22 cellular contexts compared by ENCODE assay signal in genomic region chr14:97331058-97331457, GRCh38.
DNase-seq lines count a peak whose midpoint lies in the region; ATAC-seq, FAIRE-seq and TF ChIP-seq lines count a peak whose summit lies in the region.
"Had no signal": no experiment of that assay in that cellular context is flagged by ENCODE, and none has a peak within 500 bp of the region (broad histone marks: within the 10 kb centered on the region; RNA-seq: fewer than 3 reads in every experiment).

No MANE protein-coding gene starts in this region.

- H2AK5ac ChIP-seq in H1 (ENCODE audit: low read depth, low read length), result no peak overlapping the region

- H3K27ac ChIP-seq in H1 (ENCODE audit: low read depth, low read length), result no peak overlapping the region
- H3K27ac ChIP-seq in CD4-positive, alpha-beta T cell (ENCODE audit: low read depth, low read length), result no peak overlapping the region
- H3K27ac ChIP-seq: 22Rv1, SK-N-MC had no signal

- H3K4me1 Mint-ChIP-seq in T-helper 2 cell treated with Interferon-gamma antibody and Interleukin-4, amounts not matched to agents 5 μg/mL and 100 μg/mL, for 36 hours (ENCODE audit: low read depth), result peaks cover 25% of the 10 kb centered on the region
- peaks cover 26% of the 10 kb centered on the region for H3K4me1 Mint-ChIP-seq in activated naive CD8-positive, alpha-beta T cell treated with anti-CD3 and anti-CD28 coated beads, Interleukin-2, amount 10 ng/mL, durations not matched to agents 7 days and 5 days
- H3K4me1 Mint-ChIP-seq in activated naive CD8-positive, alpha-beta T cell treated with anti-CD3 and anti-CD28 coated beads, Interleukin-2, amount 50 U/mL, for 24 hours, result peaks cover 24% of the 10 kb centered on the region
- peaks cover 31% of the 10 kb centered on the region for H3K4me1 Mint-ChIP-seq in CD4-positive, alpha-beta T cell (ENCODE audit: low read depth)
- H3K4me1 Mint-ChIP-seq: CD14-positive monocyte had no signal

- H3K14ac ChIP-seq in H1 (ENCODE audit: insufficient read length), result no peak overlapping the region

- no peak overlapping the region for H2BK5ac ChIP-seq in H1 (ENCODE audit: low read depth, low read length)

- H4K91ac ChIP-seq in H1 (replicated peaks; ENCODE audit: insufficient read length, low read length), result no peak overlapping the region

- no peaks in the 10 kb centered on the region for H3K79me2 ChIP-seq in H1 (ENCODE audit: control insufficient read depth in 1 of 2, insufficient read depth in 2 of 2, low read length in 2 of 2)

- H2AFZ ChIP-seq in H1 (ENCODE audit: low read length), result peak overlapping the region; percentile 12; the same call in 1 of the 2 replicates

- no peak for TF ChIP-seq POLR2A in H1 (IDR thresholded peaks at IDR 0.05; ENCODE audit: control extremely low read depth in 1 of 2, low read depth in 2 of 2, low read length in 2 of 2)

- no peak overlapping the region for H3K4me3 Mint-ChIP-seq in T-helper 2 cell treated with Interferon-gamma antibody and Interleukin-4, amounts not matched to agents 5 μg/mL and 100 μg/mL, for 36 hours
- H3K4me3 Mint-ChIP-seq in activated naive CD8-positive, alpha-beta T cell treated with anti-CD3 and anti-CD28 coated beads, Interleukin-2, amount 10 ng/mL, durations not matched to agents 7 days and 5 days, result peak overlapping the region; percentile 18
- H3K4me3 Mint-ChIP-seq in activated naive CD8-positive, alpha-beta T cell treated with anti-CD3 and anti-CD28 coated beads, Interleukin-2, amount 50 U/mL, for 24 hours, result no peak overlapping the region
- no peak overlapping the region for H3K4me3 Mint-ChIP-seq in CD4-positive, alpha-beta T cell
- H3K4me3 Mint-ChIP-seq: CD14-positive monocyte had no signal

- no peak for DNase-seq in T-helper 2 cell treated with Interferon-gamma antibody and Interleukin-4, amounts not matched to agents 5 μg/mL and 100 μg/mL, for 36 hours (ENCODE audit: low spot score)
- DNase-seq in T-helper 2 cell (no peak), H1 (ENCODE audit: low read depth in 1 of 2, low spot score in 2 of 2) (no peak), dermis blood vessel endothelial cell (no peak)
- DNase-seq in activated naive CD8-positive, alpha-beta T cell treated with anti-CD3 and anti-CD28 coated beads, Interleukin-2, amount 10 ng/mL, durations not matched to agents 7 days and 5 days, result no peak
- DNase-seq in activated naive CD8-positive, alpha-beta T cell treated with anti-CD3 and anti-CD28 coated beads, Interleukin-2, amount 50 U/mL, for 24 hours, result no peak
- DNase-seq in CD4-positive, alpha-beta T cell, result no peak
- DNase-seq: AML-193, COR-L47, DMS 273 treated with DMSO at 0.1 percent for 48 hours, GF-D8, H7, KG1, MV-4-11, NCI-H187 treated with DMSO at 0.1 percent for 48 hours, NCI-H345, NCI-H524 treated with DMSO at 0.1 percent for 48 hours, SHP77 had no signal

- H3K4me3 ChIP-seq in H1 (ENCODE audit: extremely low read depth in 1 of 4, insufficient read depth in 2 of 4, low read depth in 3 of 4, low read length in 4 of 4), result no peak overlapping the region
- H3K4me3 ChIP-seq: SK-N-MC had no signal

- WGBS in H1 (ENCODE audit: extremely low coverage in 1 of 2, insufficient coverage in 1 of 2, insufficient read length in 1 of 2, insufficient replicate concordance in 2 of 2, low coverage in 1 of 2, low lambda C conversion rate in 2 of 2, missing lambda C conversion rate in 1 of 2), 2 experiments, result 87% methylated on average over 3 of the region's 3 CpGs; no CpG with 5 or more reads in 1 of the 2 experiments

- no peak overlapping the region for H3K4me2 ChIP-seq in H1 (ENCODE audit: insufficient read depth in 1 of 2, low read depth in 2 of 2, low read length in 2 of 2)

- POLR2A ChIA-PET in activated naive CD8-positive, alpha-beta T cell treated with anti-CD3 and anti-CD28 coated beads, Interleukin-2, amount 10 ng/mL, durations not matched to agents 7 days and 5 days (lab: Charles Lee), result interaction anchor here (0.9 kb wide), 1 partner anchor 12 kb away, joined by 3 read pairs; no protein-coding TSS in a partner anchor
- POLR2A ChIA-PET in H1 (lab: Charles Lee; ENCODE audit: partially characterized antibody), result no interaction called here
- POLR2A ChIA-PET in CD4-positive, alpha-beta T cell (lab: Charles Lee), result no interaction called here

- TF ChIP-seq RAD21 in H1 (IDR thresholded peaks at IDR 0.05 in 1 of 2, conservative IDR thresholded peaks at IDR 0.05 in 1 of 2; ENCODE audit: low read depth in 2 of 2, low read length in 2 of 2), result no peak

- H3K27me3 Mint-ChIP-seq in T-helper 2 cell treated with Interferon-gamma antibody and Interleukin-4, amounts not matched to agents 5 μg/mL and 100 μg/mL, for 36 hours (ENCODE audit: low read depth), result no peaks in the 10 kb centered on the region
- H3K27me3 Mint-ChIP-seq in activated naive CD8-positive, alpha-beta T cell treated with anti-CD3 and anti-CD28 coated beads, Interleukin-2, amount 10 ng/mL, durations not matched to agents 7 days and 5 days, result no peaks in the 10 kb centered on the region
- no peaks in the 10 kb centered on the region for H3K27me3 Mint-ChIP-seq in activated naive CD8-positive, alpha-beta T cell treated with anti-CD3 and anti-CD28 coated beads, Interleukin-2, amount 50 U/mL, for 24 hours
- no peaks in the 10 kb centered on the region for H3K27me3 Mint-ChIP-seq in CD4-positive, alpha-beta T cell

- no peak overlapping the region for H3K9ac ChIP-seq in H1 (replicated peaks in 1 of 4; ENCODE audit: extremely low read depth in 1 of 4, low read depth in 3 of 4, low read length in 3 of 4)

- H2BK20ac ChIP-seq in H1 (ENCODE audit: low read length), result no peak overlapping the region

- peak overlapping the region; percentile 52 for H3K27ac Mint-ChIP-seq in T-helper 2 cell treated with Interferon-gamma antibody and Interleukin-4, amounts not matched to agents 5 μg/mL and 100 μg/mL, for 36 hours
- H3K27ac Mint-ChIP-seq in activated naive CD8-positive, alpha-beta T cell treated with anti-CD3 and anti-CD28 coated beads, Interleukin-2, amount 10 ng/mL, durations not matched to agents 7 days and 5 days, result no peak overlapping the region
- H3K27ac Mint-ChIP-seq in activated naive CD8-positive, alpha-beta T cell treated with anti-CD3 and anti-CD28 coated beads, Interleukin-2, amount 50 U/mL, for 24 hours, result no peak overlapping the region
- no peak overlapping the region for H3K27ac Mint-ChIP-seq in CD4-positive, alpha-beta T cell
- H3K27ac Mint-ChIP-seq: CD14-positive monocyte had no signal

- CTCF ChIA-PET in H1 (lab: Charles Lee; ENCODE audit: partially characterized antibody), result interaction anchor here (0.7 kb wide), 1 partner anchor 717 kb away, joined by 3 read pairs; no protein-coding TSS in a partner anchor
- CTCF ChIA-PET in CD4-positive, alpha-beta T cell (lab: Charles Lee), result no interaction called here

- intact Hi-C loops in CD4-positive, alpha-beta T cell (cut with DNase I, micrococcal nuclease), result no loop called here

- ATAC-seq in activated naive CD8-positive, alpha-beta T cell treated with anti-CD3 and anti-CD28 coated beads, Interleukin-2, amount 10 ng/mL, durations not matched to agents 7 days and 5 days (ENCODE audit: low read depth), result no peak
- ATAC-seq in activated naive CD8-positive, alpha-beta T cell treated with anti-CD3 and anti-CD28 coated beads, Interleukin-2, amount 50 U/mL, for 24 hours, result no peak
- ATAC-seq in GM19463 (IDR thresholded peaks at IDR 0.05; ENCODE audit: unreplicated experiment), result no peak
- ATAC-seq in CD4-positive, alpha-beta T cell (ENCODE audit: poor library complexity), result no peak

- no peak overlapping the region for H4K5ac ChIP-seq in H1 (ENCODE audit: insufficient read length, low read depth, low read length)

- H4K20me1 ChIP-seq in H1 (replicated peaks in 1 of 2; ENCODE audit: control insufficient read depth in 1 of 2, insufficient read depth in 2 of 2, low read length in 2 of 2), result no peaks in the 10 kb centered on the region

- peaks cover 4% of the 10 kb centered on the region for H3K9me3 Mint-ChIP-seq in T-helper 2 cell treated with Interferon-gamma antibody and Interleukin-4, amounts not matched to agents 5 μg/mL and 100 μg/mL, for 36 hours
- H3K9me3 Mint-ChIP-seq in activated naive CD8-positive, alpha-beta T cell treated with anti-CD3 and anti-CD28 coated beads, Interleukin-2, amount 10 ng/mL, durations not matched to agents 7 days and 5 days, result peaks cover 3% of the 10 kb centered on the region
- no peaks in the 10 kb centered on the region for H3K9me3 Mint-ChIP-seq in activated naive CD8-positive, alpha-beta T cell treated with anti-CD3 and anti-CD28 coated beads, Interleukin-2, amount 50 U/mL, for 24 hours
- no peaks in the 10 kb centered on the region for H3K9me3 Mint-ChIP-seq in CD4-positive, alpha-beta T cell

- TF ChIP-seq CTCF in H1 (IDR thresholded peaks at IDR 0.05; ENCODE audit: control extremely low read depth in 1 of 3, insufficient read depth in 1 of 3, low read depth in 1 of 3, low read length in 3 of 3), result no peak
- TF ChIP-seq CTCF in CD4-positive, alpha-beta T cell (IDR thresholded peaks at IDR 0.05), result no peak

- H2BK120ac ChIP-seq in H1 (replicated peaks; ENCODE audit: low read depth, low read length), result no peak overlapping the region

- no peak for FAIRE-seq in H1 (lab: Jason Lieb, UNC)

- H3K4me1 ChIP-seq in H1 (replicated peaks in 1 of 4; ENCODE audit: control insufficient read depth in 3 of 4, insufficient read depth in 4 of 4, low read length in 3 of 4), result no peaks in the 10 kb centered on the region

- H3K56ac ChIP-seq in H1 (replicated peaks; ENCODE audit: insufficient read length, low read depth, low read length), result no peak overlapping the region

- H3K18ac ChIP-seq in H1 (ENCODE audit: extremely low read depth, low read length), result no peak overlapping the region

- no peak overlapping the region for H2BK12ac ChIP-seq in H1 (ENCODE audit: low read depth, low read length)

- no peak for TF ChIP-seq EP300 in H1 (IDR thresholded peaks at IDR 0.05; ENCODE audit: borderline replicate concordance in 1 of 2, low read depth in 2 of 2, low read length in 2 of 2)

- no peak overlapping the region for H4K8ac ChIP-seq in H1 (ENCODE audit: extremely low read depth, insufficient read depth, low read length)

- no peak overlapping the region for H3K23ac ChIP-seq in H1 (ENCODE audit: insufficient read length)

- no peak overlapping the region for H3K4ac ChIP-seq in H1 (replicated peaks; ENCODE audit: insufficient read length, low read depth, low read length)

- H3K36me3 ChIP-seq in H1 (ENCODE audit: control insufficient read depth in 2 of 4, insufficient read depth in 4 of 4, low read length in 3 of 4), result no peaks in the 10 kb centered on the region

- H3K27me3 ChIP-seq in H1 (replicated peaks in 1 of 4; ENCODE audit: control insufficient read depth in 3 of 4, extremely low read depth in 1 of 4, insufficient read depth in 3 of 4, low read length in 3 of 4), result no peaks in the 10 kb centered on the region
- H3K27me3 ChIP-seq in CD4-positive, alpha-beta T cell (ENCODE audit: control insufficient read depth, insufficient read depth, low read length), result no peaks in the 10 kb centered on the region

- no peaks in the 10 kb centered on the region for H3K79me1 ChIP-seq in H1 (ENCODE audit: low read depth, low read length)

- H3K9me3 ChIP-seq in H1 (ENCODE audit: insufficient read depth in 2 of 2, low read depth in 1 of 2, low read length in 1 of 2), result no peaks in the 10 kb centered on the region
- no peaks in the 10 kb centered on the region for H3K9me3 ChIP-seq in CD4-positive, alpha-beta T cell (ENCODE audit: control insufficient read depth, low read length)

- H3K23me2 ChIP-seq in H1 (ENCODE audit: low read depth, low read length), result no peaks in the 10 kb centered on the region

- no peaks in the 10 kb centered on the region for H3K36me3 Mint-ChIP-seq in T-helper 2 cell treated with Interferon-gamma antibody and Interleukin-4, amounts not matched to agents 5 μg/mL and 100 μg/mL, for 36 hours (ENCODE audit: low read depth)
- H3K36me3 Mint-ChIP-seq in activated naive CD8-positive, alpha-beta T cell treated with anti-CD3 and anti-CD28 coated beads, Interleukin-2, amount 10 ng/mL, durations not matched to agents 7 days and 5 days, result peaks cover 15% of the 10 kb centered on the region
- no peaks in the 10 kb centered on the region for H3K36me3 Mint-ChIP-seq in activated naive CD8-positive, alpha-beta T cell treated with anti-CD3 and anti-CD28 coated beads, Interleukin-2, amount 50 U/mL, for 24 hours (ENCODE audit: low read depth)
- H3K36me3 Mint-ChIP-seq in CD4-positive, alpha-beta T cell (ENCODE audit: low read depth), result no peaks in the 10 kb centered on the region
- H3K36me3 Mint-ChIP-seq: CD14-positive monocyte had no signal

- H2BK15ac ChIP-seq in H1 (ENCODE audit: low read length), result no peak overlapping the region
